7 cellular contexts compared by ENCODE assay signal in the genomic region with DNA sequence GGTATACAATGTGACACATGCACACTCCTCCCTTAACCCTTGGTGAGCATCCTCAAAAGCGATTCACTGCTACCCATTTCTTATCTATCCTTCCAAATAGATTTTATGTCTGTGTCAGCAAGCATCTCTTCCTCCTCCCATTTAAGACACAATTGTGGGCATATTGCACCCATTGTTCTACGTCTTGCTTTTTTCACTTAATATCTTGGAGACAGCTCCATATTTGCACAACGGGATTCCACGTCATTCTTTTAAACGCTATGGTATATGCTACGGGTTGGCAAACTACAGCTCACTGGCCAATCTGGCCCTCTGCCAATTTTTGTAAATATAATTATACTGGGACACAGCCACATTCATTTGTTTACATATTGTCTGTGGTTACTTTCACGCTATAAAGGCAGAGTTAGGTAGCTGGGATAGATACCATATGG.
DNase-seq lines count a peak whose midpoint lies in the region; ATAC-seq and TF ChIP-seq lines count a peak whose summit lies in the region.

No MANE protein-coding gene starts in this region.

- POLR2A ChIA-PET in MCF 10A (lab: Yijun Ruan, JAX), result interaction anchor here (0.5 to 5.9 kb wide), 27 partner anchors 10 to 271 kb away, joined by 3 to 92 read pairs (median 4); a partner anchor contains a TSS

- peak overlapping the region; percentile 67 for H3K4me3 Mint-ChIP-seq in MCF 10A (ENCODE audit: unreplicated experiment)
- H3K4me3 Mint-ChIP-seq in nephron, result peak overlapping the region; percentile 11 to 57 (median 14)

- H3K36me3 Mint-ChIP-seq in MCF 10A (ENCODE audit: insufficient read depth, unreplicated experiment) (peaks cover 18% of the 10 kb centered on the region), nephron (ENCODE audit: low read depth) (peaks cover 13% of the 10 kb centered on the region)

- CTCF ChIA-PET in MCF 10A (lab: Yijun Ruan, JAX), result interaction anchor here (0.7 to 5.5 kb wide), 15 partner anchors 11 to 414 kb away, joined by 3 to 49 read pairs (median 4); no protein-coding TSS in a partner anchor

- BruUV-seq in MCF 10A (replicated peaks; lab: Mats Ljungman, UMichigan), result no TSS peak

- H3K27me3 Mint-ChIP-seq in MCF 10A (ENCODE audit: insufficient read depth, unreplicated experiment), result no peaks in the 10 kb centered on the region
- no peaks in the 10 kb centered on the region for H3K27me3 Mint-ChIP-seq in nephron (ENCODE audit: low read depth)

- DNase-seq in H4 (ENCODE audit: low spot score), result peak; percentile 95
- peak; percentile 35 to 64 for DNase-seq in NCI-H446 (lab: John Stamatoyannopoulos, UW)
- DNase-seq in MCF 10A (ENCODE audit: unreplicated experiment), result peak; percentile 86
- no peak for DNase-seq in NOMO-1 treated with DMSO at 0.1 percent for 48 hours (lab: John Stamatoyannopoulos, UW; ENCODE audit: unreplicated experiment)
- no peak for DNase-seq in mucosa of gallbladder (ENCODE audit: low spot score)

- ATAC-seq in GM18498 (IDR thresholded peaks at IDR 0.05; ENCODE audit: unreplicated experiment), result no peak

- intact Hi-C loops in MCF 10A (cut with micrococcal nuclease), result no loop called here

- TF ChIP-seq CTCF in MCF 10A (IDR thresholded peaks at IDR 0.05; ENCODE audit: unreplicated experiment) (no peak), nephron (IDR thresholded peaks at IDR 0.05; ENCODE audit: unreplicated experiment in 3 of 3) (no peak)

- H3K27ac Mint-ChIP-seq in MCF 10A (ENCODE audit: low read depth, unreplicated experiment) (peak overlapping the region; percentile 97), nephron (peak overlapping the region; percentile 90 to 99 (median 95))

- H3K9me3 Mint-ChIP-seq in MCF 10A (ENCODE audit: unreplicated experiment) (no peaks in the 10 kb centered on the region), nephron (no peaks in the 10 kb centered on the region)

- H3K4me1 Mint-ChIP-seq in MCF 10A (ENCODE audit: insufficient read depth, unreplicated experiment) (peaks cover 56% of the 10 kb centered on the region), nephron (peaks cover 90% of the 10 kb centered on the region)

Comparison
In these comparisons a context has a peak if more than half of its experiments do, and no peak if none do; other contexts are left out.
1. DNase-seq: peak in H4 (single experiment), NCI-H446 (2 of 2) and MCF 10A (single experiment); none in NOMO-1 treated with DMSO at 0.1 percent for 48 hours (single experiment) and mucosa of gallbladder (single experiment).